8 cellular contexts compared by ENCODE assay signal in the genomic region with DNA sequence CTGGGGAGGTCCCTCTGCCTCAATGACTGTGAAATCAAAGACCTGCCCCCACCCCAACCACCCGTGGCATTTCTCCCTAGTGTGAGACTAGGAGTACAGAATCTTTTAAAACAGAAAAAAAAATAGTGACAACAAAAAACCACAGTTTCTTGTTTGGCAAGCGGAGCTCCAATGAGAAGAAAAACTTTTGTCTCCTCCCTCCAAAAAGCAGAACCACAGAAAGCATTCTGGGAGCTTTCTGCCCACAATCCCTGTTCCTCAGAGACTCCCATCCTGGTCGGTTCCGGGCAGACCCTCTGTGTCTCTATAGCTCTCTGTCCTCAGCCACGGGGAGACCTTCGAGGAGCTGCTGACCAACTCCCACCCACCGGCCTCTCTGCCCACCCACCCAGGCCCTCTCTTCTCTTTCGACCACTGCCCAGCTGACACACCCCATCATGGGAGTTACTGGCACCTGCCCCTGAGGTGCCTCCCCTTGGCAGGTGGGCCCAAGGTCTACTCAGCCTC. TPM values are rescaled to one million over a fixed set of nuclear protein-coding genes. Genes with fewer than 3 reads are reported as not detected.
DNase-seq lines count a peak whose midpoint lies in the region; ATAC-seq and TF ChIP-seq lines count a peak whose summit lies in the region.

No MANE protein-coding gene starts in this region.

- H3K4me1 Mint-ChIP-seq in central memory CD8-positive, alpha-beta T cell, result peaks cover 81% of the 10 kb centered on the region

- no peak for ATAC-seq in central memory CD8-positive, alpha-beta T cell (replicated peaks; ENCODE audit: extremely low read depth, poor library complexity, severe bottlenecking)
- peak; percentile 66 for ATAC-seq in sciatic nerve

- peak overlapping the region; percentile 91 for H3K27ac Mint-ChIP-seq in central memory CD8-positive, alpha-beta T cell (ENCODE audit: low read depth)

- no peaks in the 10 kb centered on the region for H3K9me3 Mint-ChIP-seq in central memory CD8-positive, alpha-beta T cell

- DNase-seq in GF-D8 (lab: John Stamatoyannopoulos, UW) (peak; percentile 12), NOMO-1 (lab: John Stamatoyannopoulos, UW; ENCODE audit: unreplicated experiment in 2 of 2) (peak; percentile 37 to 77), sciatic nerve (ENCODE audit: low spot score) (no peak), NCI-H446 treated with DMSO at 0.1 percent for 48 hours (lab: John Stamatoyannopoulos, UW) (no peak), NCI-H69 (lab: John Stamatoyannopoulos, UW) (no peak), ovary (no peak), DMS79 (lab: John Stamatoyannopoulos, UW) (no peak)
- DNase-seq in central memory CD8-positive, alpha-beta T cell (ENCODE audit: low spot score in 2 of 2), result no peak

- peaks cover 3% of the 10 kb centered on the region for H3K4me1 ChIP-seq in ovary (ENCODE audit: insufficient read depth)

- H3K36me3 ChIP-seq in ovary, result no peaks in the 10 kb centered on the region

- H3K27me3 Mint-ChIP-seq in central memory CD8-positive, alpha-beta T cell, result no peaks in the 10 kb centered on the region

- no peak for TF ChIP-seq CTCF in ovary (IDR thresholded peaks at IDR 0.05)

- H3K27me3 ChIP-seq in ovary, result no peaks in the 10 kb centered on the region

- peak overlapping the region; percentile 97 for H3K4me3 Mint-ChIP-seq in central memory CD8-positive, alpha-beta T cell

- peaks cover 33% of the 10 kb centered on the region for H3K36me3 Mint-ChIP-seq in central memory CD8-positive, alpha-beta T cell (ENCODE audit: insufficient read depth)

- 13 to 19% (median 19%) methylated on average over 8 of the region's 8 CpGs for WGBS in ovary, 3 donors

- H3K9me3 ChIP-seq in ovary, result no peaks in the 10 kb centered on the region

- no peak for TF ChIP-seq EP300 in ovary (IDR thresholded peaks at IDR 0.05)

- no peak overlapping the region for H3K4me3 ChIP-seq in ovary

- no peak overlapping the region for H3K27ac ChIP-seq in ovary

- intact Hi-C loops in sciatic nerve (cut with DNase I) (no loop called here), ovary (cut with DNase I) (no loop called here)

- no peak for TF ChIP-seq POLR2A in ovary (IDR thresholded peaks at IDR 0.05)

RNA-seq across cellular contexts. Expression of gene PREX1, which starts 4.9 kb away (rescaled TPM):
- total RNA-seq in sciatic nerve (33.9 TPM), ovary (10 to 100 TPM in 2 of 7 donors, 1 to 10 TPM in 5; 3.8 to 13.6 (median 5.4) TPM)
- polyA plus RNA-seq in ovary, result 1 to 10 TPM; 6.7 to 8.8 TPM

Comparison
In these comparisons a context has a peak if more than half of its experiments do, and no peak if none do; other contexts are left out.
1. DNase-seq: peak in GF-D8 (single experiment) and NOMO-1 (2 of 2); none in central memory CD8-positive, alpha-beta T cell (0 of 2), sciatic nerve (single experiment), NCI-H446 treated with DMSO at 0.1 percent for 48 hours (single experiment), NCI-H69 (single experiment), ovary (0 of 5) and DMS79 (single experiment).